In the genomic region with DNA sequence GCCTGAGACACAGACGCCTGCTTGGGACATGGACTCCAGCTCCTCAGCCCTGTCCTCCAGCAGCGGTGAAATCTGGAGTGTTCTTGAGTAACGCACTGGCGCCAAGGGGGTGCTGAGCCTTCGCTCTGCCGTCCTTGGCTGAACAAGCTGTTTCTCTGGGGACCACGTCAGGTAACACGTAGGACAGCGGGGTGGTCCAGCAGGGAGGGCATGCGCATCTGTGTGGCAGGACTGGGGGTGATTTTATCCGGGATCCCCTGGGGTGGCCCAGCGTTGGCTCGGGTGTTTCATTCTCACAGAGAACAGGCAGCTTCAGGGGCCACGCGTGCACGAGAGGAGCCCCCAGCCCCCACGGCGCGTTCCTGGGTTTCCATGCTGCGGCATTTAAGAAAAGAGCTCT, we compare ENCODE assay signal across 21 cellular contexts.
A peak's percentile ranks its signal among the peaks of the same experiment; 100 is the strongest.
DNase-seq lines count a peak whose midpoint lies in the region; ATAC-seq, FAIRE-seq and TF ChIP-seq lines count a peak whose summit lies in the region.
"Had no signal": no experiment of that assay in that cellular context is flagged by ENCODE, and none has a peak within 500 bp of the region (broad histone marks: within the 10 kb centered on the region; RNA-seq: fewer than 3 reads in every experiment).

No MANE protein-coding gene starts in this region.

- in situ Hi-C loops in HepG2 (cut with HindIII; ENCODE audit: extremely low pct_ligation_motif_present, low pct_unique_long_range_greater_than_20kb) (no loop called here), GM23248 (cut with MboI) (loop anchor here (10.0 kb wide), 1 partner anchor 61 kb away; a partner anchor contains a TSS)

- CTCF ChIA-PET in HepG2 (lab: Yijun Ruan, JAX; ENCODE audit: low intra/inter-chr PET ratio, low total read pairs) = no interaction called here

- no peak for ATAC-seq in right lobe of liver
- ATAC-seq in HepG2 = no peak
- peak; percentile 43 for ATAC-seq in upper lobe of right lung
- ATAC-seq in aorta (ENCODE audit: low FRiP score) = no peak
- ATAC-seq: HCT116 had no signal

- peak in 2 of 3 donors; percentile 16 to 43 for DNase-seq in right lobe of liver
- DNase-seq in HepG2 (ENCODE audit: low spot score) = no peak
- peak; percentile 50 for DNase-seq in coronary artery (ENCODE audit: low spot score)
- no peak for DNase-seq in upper lobe of right lung
- no peak for DNase-seq in GM23248
- no peak for DNase-seq in aorta
- DNase-seq in DMS79 treated with DMSO at 0.1 percent for 48 hours (lab: John Stamatoyannopoulos, UW) = no peak
- DNase-seq: AML-193; DMS 273 treated with DMSO at 0.1 percent for 48 hours; GDM1; NCI-H1105; NCI-H2081; NCI-H510A; NCI-H748 treated with DMSO at 0.1 percent for 48 hours; NK-92 treated with Interleukin-12 subunit alpha and Interleukin-12 subunit beta, amount 100 ng/mL, for 24 hours; Peyer's patch; SHP77; SK-N-SH had no signal

- H3K27me3 Mint-ChIP-seq in nephron (ENCODE audit: low read depth) = peaks cover 3% of the 10 kb centered on the region

- no peak overlapping the region for H3K4me3 ChIP-seq in right lobe of liver
- H3K4me3 ChIP-seq in HepG2 (replicated peaks in 1 of 3; ENCODE audit: insufficient read depth in 1 of 3, low read depth in 2 of 3, low read length in 3 of 3) = no peak overlapping the region
- H3K4me3 ChIP-seq in coronary artery = no peak overlapping the region
- H3K4me3 ChIP-seq in upper lobe of right lung = no peak overlapping the region
- no peak overlapping the region for H3K4me3 ChIP-seq in GM23248
- H3K4me3 ChIP-seq in aorta (ENCODE audit: low read length in 2 of 2) = no peak overlapping the region
- H3K4me3 ChIP-seq: Peyer's patch had no signal

- TF ChIP-seq RAD21 in HepG2 (CRISPR knock-in tag; IDR thresholded peaks at IDR 0.05) = no peak

- H3K4me1 ChIP-seq in right lobe of liver (peaks cover 0 to 65% (median 33%) of the 10 kb centered on the region in 4 donors), HepG2 (ENCODE audit: insufficient read depth, low read length) (peaks cover 44% of the 10 kb centered on the region), upper lobe of right lung (peaks cover 6% of the 10 kb centered on the region), GM23248 (ENCODE audit: insufficient read depth) (no peaks in the 10 kb centered on the region), aorta (ENCODE audit: control insufficient read depth in 1 of 2, insufficient read depth in 2 of 2, low read length in 2 of 2) (no peaks in the 10 kb centered on the region)

- TF ChIP-seq EP300 in HepG2 (IDR thresholded peaks at IDR 0.05; ENCODE audit: low read depth in 2 of 2, low read length in 2 of 2) = no peak
- no peak for TF ChIP-seq EP300 in HepG2 (CRISPR knock-in tag; IDR thresholded peaks at IDR 0.05; ENCODE audit: borderline replicate concordance)

- H4K20me1 ChIP-seq in HepG2 (ENCODE audit: insufficient read depth, low read length) (peaks cover 7% of the 10 kb centered on the region; the same call in 1 of the 2 replicates), GM23248 (ENCODE audit: insufficient read depth) (no peaks in the 10 kb centered on the region)

- peak overlapping the region; percentile 50 to 94 (median 61) for H3K27ac Mint-ChIP-seq in nephron

- intact Hi-C loops in right lobe of liver (cut with DNase I) = loop anchor here in 1 of 2 donors (10.0 kb wide), 1 partner anchor 61 kb away; a partner anchor contains a TSS
- intact Hi-C loops in HepG2 (cut with micrococcal nuclease; ENCODE audit: unreplicated experiment) = no loop called here
- intact Hi-C loops in upper lobe of right lung (cut with DNase I) = no loop called here
- intact Hi-C loops in aorta (cut with DNase I) = no loop called here

- POLR2A ChIA-PET in HepG2 (lab: Yijun Ruan, JAX) = no interaction called here

- 91% methylated on average over 7 of the region's 20 CpGs for WGBS in right lobe of liver (ENCODE audit: insufficient coverage, low coverage, low lambda C conversion rate, missing lambda C conversion rate)
- WGBS in HepG2 (ENCODE audit: low lambda C conversion rate) = 93% methylated on average over 20 of the region's 20 CpGs
- 96 to 98% methylated on average over 20 of the region's 20 CpGs for WGBS in GM23248 (ENCODE audit: low coverage in 1 of 2, low lambda C conversion rate in 2 of 2, missing lambda C conversion rate in 2 of 2), 2 experiments
- WGBS in aorta, 2 donors = 94% methylated on average over 20 of the region's 20 CpGs

- H3K9me3 ChIP-seq in right lobe of liver (no peaks in the 10 kb centered on the region), HepG2 (ENCODE audit: low read length) (no peaks in the 10 kb centered on the region), upper lobe of right lung (no peaks in the 10 kb centered on the region), GM23248 (ENCODE audit: low read depth) (no peaks in the 10 kb centered on the region), aorta (ENCODE audit: control insufficient read depth, low read length) (no peaks in the 10 kb centered on the region)
- H3K9me3 ChIP-seq: Peyer's patch, SK-N-SH had no signal

- no peak for TF ChIP-seq CTCF in right lobe of liver (IDR thresholded peaks at IDR 0.05)
- TF ChIP-seq CTCF in HepG2 (CRISPR knock-in tag; IDR thresholded peaks at IDR 0.05) = no peak
- no peak for TF ChIP-seq CTCF in coronary artery (IDR thresholded peaks at IDR 0.05)
- no peak for TF ChIP-seq CTCF in nephron (IDR thresholded peaks at IDR 0.05; ENCODE audit: unreplicated experiment in 3 of 3)
- TF ChIP-seq CTCF in upper lobe of right lung (IDR thresholded peaks at IDR 0.05) = no peak

- H3K36me3 Mint-ChIP-seq in nephron (ENCODE audit: low read depth) = no peaks in the 10 kb centered on the region

- FAIRE-seq in HepG2 (lab: Jason Lieb, UNC) = no peak

- H3K4me2 ChIP-seq in HepG2 (ENCODE audit: low read depth, low read length) = no peak overlapping the region
- no peak overlapping the region for H3K4me2 ChIP-seq in GM23248 (ENCODE audit: unreplicated experiment)
- H3K4me2 ChIP-seq: SK-N-SH had no signal

- H3K27me3 ChIP-seq in right lobe of liver = no peaks in the 10 kb centered on the region
- no peaks in the 10 kb centered on the region for H3K27me3 ChIP-seq in HepG2 (ENCODE audit: control insufficient read depth in 1 of 2, insufficient read depth in 2 of 2, low read length in 2 of 2)
- no peaks in the 10 kb centered on the region for H3K27me3 ChIP-seq in upper lobe of right lung
- no peaks in the 10 kb centered on the region for H3K27me3 ChIP-seq in GM23248 (replicated peaks; ENCODE audit: insufficient read depth)
- H3K27me3 ChIP-seq in aorta (ENCODE audit: control insufficient read depth in 1 of 2, insufficient read depth in 2 of 2, low read length in 1 of 2) = no peaks in the 10 kb centered on the region
- H3K27me3 ChIP-seq: Peyer's patch had no signal

- H2AFZ ChIP-seq in HepG2 (ENCODE audit: low read length) = no peak overlapping the region
- H2AFZ ChIP-seq in GM23248 = no peak overlapping the region

- H3K36me3 ChIP-seq in right lobe of liver (no peaks in the 10 kb centered on the region), HepG2 (replicated peaks in 1 of 2; ENCODE audit: control insufficient read depth in 1 of 2, insufficient read depth in 2 of 2, low read length in 2 of 2) (peaks cover 7 to 26% of the 10 kb centered on the region in 2 experiments; a peak in 4 of 5 replicates), upper lobe of right lung (no peaks in the 10 kb centered on the region), GM23248 (ENCODE audit: low read depth) (no peaks in the 10 kb centered on the region), aorta (ENCODE audit: control insufficient read depth in 1 of 2, insufficient read depth in 2 of 2, low read length in 1 of 2) (no peaks in the 10 kb centered on the region)

- H3K27ac ChIP-seq in right lobe of liver (no peak overlapping the region), HepG2 (ENCODE audit: extremely low read length, insufficient read depth, low read length) (no peak overlapping the region), coronary artery (no peak overlapping the region), upper lobe of right lung (no peak overlapping the region), GM23248 (no peak overlapping the region), aorta (ENCODE audit: low read depth in 1 of 2, low read length in 2 of 2) (no peak overlapping the region)
- H3K27ac ChIP-seq: C4-2B had no signal

- H3K79me2 ChIP-seq in HepG2 (ENCODE audit: insufficient read depth, low read length) = peaks cover 16% of the 10 kb centered on the region
- H3K79me2 ChIP-seq in GM23248 (ENCODE audit: insufficient read depth) = peaks cover 19% of the 10 kb centered on the region

- no peak overlapping the region for H3K9ac ChIP-seq in HepG2 (ENCODE audit: insufficient read depth, low read depth, low read length)
- H3K9ac ChIP-seq in GM23248 = no peak overlapping the region
- H3K9ac ChIP-seq: SK-N-SH had no signal

- peak overlapping the region in 1 of 3 experiments; percentile 41 for H3K4me3 Mint-ChIP-seq in nephron

- no peaks in the 10 kb centered on the region for H3K9me2 ChIP-seq in GM23248 (ENCODE audit: insufficient read depth)
- H3K9me2 ChIP-seq: SK-N-SH had no signal

- no TSS peak for BruUV-seq in HepG2 (replicated peaks; lab: Mats Ljungman, UMichigan)

- no peaks in the 10 kb centered on the region for H3F3A ChIP-seq in GM23248 (ENCODE audit: insufficient read depth)

- TF ChIP-seq POLR2A in right lobe of liver (IDR thresholded peaks at IDR 0.05) = no peak
- TF ChIP-seq POLR2A in HepG2 (IDR thresholded peaks at IDR 0.05; ENCODE audit: insufficient read depth in 1 of 2, low read depth in 2 of 2, low read length in 2 of 2) = no peak

- H3K9me3 Mint-ChIP-seq in nephron = no peaks in the 10 kb centered on the region

- H3K4me1 Mint-ChIP-seq in nephron = peaks cover 42% of the 10 kb centered on the region

TF ChIP-seq in HepG2, 621 proteins besides CTCF, POLR2A, EP300 and RAD21:
- TF ChIP-seq ZNF563 (CRISPR knock-in tag; IDR thresholded peaks at IDR 0.05) = no peak
- TF ChIP-seq POGZ (CRISPR knock-in tag; IDR thresholded peaks at IDR 0.05) = no peak
- TF ChIP-seq HNRNPH1 (optimal IDR thresholded peaks at IDR 0.05; ENCODE audit: low read depth, low read length) = no peak
- TF ChIP-seq FOXA3 (CRISPR knock-in tag; IDR thresholded peaks at IDR 0.05) = no peak
- no peak for TF ChIP-seq NFIB (CRISPR knock-in tag; IDR thresholded peaks at IDR 0.05; ENCODE audit: borderline replicate concordance)
- no peak for TF ChIP-seq SP4 (CRISPR knock-in tag; IDR thresholded peaks at IDR 0.05)
- no peak for TF ChIP-seq MYC (CRISPR knock-in tag; IDR thresholded peaks at IDR 0.05; ENCODE audit: borderline replicate concordance)
- TF ChIP-seq NCOA2 (CRISPR knock-in tag; IDR thresholded peaks at IDR 0.05) = no peak
- TF ChIP-seq ZNF350 (CRISPR knock-in tag; IDR thresholded peaks at IDR 0.05; ENCODE audit: borderline replicate concordance, low read depth) = no peak
- no peak for TF ChIP-seq ZNF776 (CRISPR knock-in tag; IDR thresholded peaks at IDR 0.05)
- TF ChIP-seq CC2D1A (CRISPR knock-in tag; IDR thresholded peaks at IDR 0.05) = no peak

Comparison
In these comparisons a context has a peak if more than half of its experiments do, and no peak if none do; other contexts are left out.
1. DNase-seq: peak in right lobe of liver (2 of 3) and coronary artery (single experiment); none in HepG2 (single experiment), upper lobe of right lung (single experiment), GM23248 (single experiment), aorta (0 of 2) and DMS79 treated with DMSO at 0.1 percent for 48 hours (single experiment).